ENCODE assay signal across 32 cellular contexts in genomic region chr17:74182041-74182783, GRCh38. TPM values are rescaled to one million over a fixed set of nuclear protein-coding genes. Genes with fewer than 3 reads are reported as not detected.
DNase-seq lines count a peak whose midpoint lies in the region; ATAC-seq and TF ChIP-seq lines count a peak whose summit lies in the region.
"Had no signal": no experiment of that assay in that cellular context is flagged by ENCODE, and none has a peak within 500 bp of the region (broad histone marks: within the 10 kb centered on the region; RNA-seq: fewer than 3 reads in every experiment).

No MANE protein-coding gene starts in this region.

- no peak overlapping the region for H2BK15ac ChIP-seq in neuronal stem cell (ENCODE audit: low read length)

- peaks cover 47% of the 10 kb centered on the region for H3K27me3 Mint-ChIP-seq in chondrocyte (ENCODE audit: low read depth)

- DNase-seq in GM13976 (ENCODE audit: low spot score) (peak; percentile 13), NCI-H2081 treated with DMSO at 0.1 percent for 48 hours (lab: John Stamatoyannopoulos, UW) (peak; percentile 39), chondrocyte (ENCODE audit: low spot score) (peak; percentile 88), neuronal stem cell (ENCODE audit: low spot score) (no peak), middle frontal gyrus (ENCODE audit: extremely low spot score, low spot score) (no peak), NCI-H446 (lab: John Stamatoyannopoulos, UW) (no peak), NCI-H1105 treated with DMSO at 0.1 percent for 48 hours (lab: John Stamatoyannopoulos, UW) (no peak)
- DNase-seq: ACHN; activated CD4-positive, CD25-positive, alpha-beta regulatory T cell; activated effector memory CD4-positive, alpha-beta T cell treated with anti-CD3 and anti-CD28 coated beads, Interleukin-2, amount 50 U/mL, for 16 hours; activated naive CD8-positive, alpha-beta T cell treated with anti-CD3 and anti-CD28 coated beads for 36 hours; activated T-cell treated with anti-CD3 and anti-CD28 coated beads, Interleukin-2, amount 50 U/mL, for 24 hours; anterior cingulate cortex; BE2C; CD8-positive, alpha-beta T cell; effector CD8-positive, alpha-beta T cell; HCEC 1CT; Karpas-422; left ventricle myocardium inferior; NCI-H1694 treated with DMSO at 0.1 percent for 48 hours; nucleus accumbens; OCI-M1; stimulated activated CD4-positive, alpha-beta T cell treated with anti-CD3 and anti-CD28 coated beads, Interleukin-15, amount 100 ng/mL, for 24 hours; stimulated activated CD4-positive, alpha-beta T cell treated with anti-CD3 and anti-CD28 coated beads, Interleukin-4, amount 100 ng/mL, for 4 hours; transverse colon had no signal

- in situ Hi-C loops in GM13976 (cut with MboI; ENCODE audit: low sequenced_read_pairs, unreplicated experiment): no loop called here

- no peaks in the 10 kb centered on the region for H3K4me1 Mint-ChIP-seq in chondrocyte (ENCODE audit: low read depth)
- H3K4me1 Mint-ChIP-seq: activated naive CD8-positive, alpha-beta T cell treated with anti-CD3 and anti-CD28 coated beads for 36 hours; stimulated activated effector memory CD8-positive, alpha-beta T cell treated with anti-CD3 and anti-CD28 coated beads, Interleukin-12 subunit alpha, Interleukin-12 subunit beta, amount 100 ng/mL, for 72 hours had no signal

- TF ChIP-seq CTCF in GM13976 (IDR thresholded peaks at IDR 0.05; ENCODE audit: borderline replicate concordance, control extremely low read depth, extremely low read depth, insufficient read depth, missing control alignments): no peak
- TF ChIP-seq CTCF in chondrocyte (IDR thresholded peaks at IDR 0.05): no peak

- no peak overlapping the region for H3K27ac Mint-ChIP-seq in chondrocyte (ENCODE audit: unreplicated experiment)
- H3K27ac Mint-ChIP-seq: activated naive CD8-positive, alpha-beta T cell treated with anti-CD3 and anti-CD28 coated beads for 36 hours; activated T-cell treated with anti-CD3 and anti-CD28 coated beads, Interleukin-2, amount 50 U/mL, for 24 hours; CD8-positive, alpha-beta T cell; stimulated activated effector memory CD8-positive, alpha-beta T cell treated with anti-CD3 and anti-CD28 coated beads, Interleukin-12 subunit alpha, Interleukin-12 subunit beta, amount 100 ng/mL, for 72 hours; T-helper 1 cell treated with Interleukin-12 subunit alpha and Interleukin-12 subunit beta and Interleukin-4 antibody, amounts not matched to agents 30 μg/mL and 1 μg/mL, for 36 hours had no signal

- H2BK5ac ChIP-seq in neuronal stem cell (ENCODE audit: low read length): no peak overlapping the region

- H3K27ac ChIP-seq in neuronal stem cell (replicated peaks; ENCODE audit: low read length): no peak overlapping the region
- H3K27ac ChIP-seq: coronary artery, epithelial cell of prostate, left ventricle myocardium inferior, SK-N-MC, transverse colon had no signal

- ATAC-seq in GM18498 (IDR thresholded peaks at IDR 0.05; ENCODE audit: unreplicated experiment): no peak
- ATAC-seq: CD8-positive, alpha-beta T cell; GM12878; stimulated activated effector memory CD8-positive, alpha-beta T cell treated with anti-CD3 and anti-CD28 coated beads, Interleukin-12 subunit alpha, Interleukin-12 subunit beta, amount 100 ng/mL, for 72 hours had no signal

- peak overlapping the region; percentile 30 for H3K9ac ChIP-seq in neuronal stem cell (ENCODE audit: low read depth, low read length, poor library complexity)

- no peak overlapping the region for H3K14ac ChIP-seq in neuronal stem cell (ENCODE audit: low read length)

- H3K27me3 ChIP-seq in neuronal stem cell (ENCODE audit: control insufficient read depth in 3 of 3, insufficient read depth in 3 of 3, low read depth in 1 of 3, low read length in 3 of 3): peaks cover 0 to 48% (median 0%) of the 10 kb centered on the region in 3 experiments
- H3K27me3 ChIP-seq: BE2C had no signal

- H3K36me3 ChIP-seq in neuronal stem cell (replicated peaks in 1 of 2; ENCODE audit: control insufficient read depth in 2 of 2, insufficient read depth in 2 of 2, low read length in 2 of 2): no peaks in the 10 kb centered on the region
- H3K36me3 ChIP-seq: BE2C, left ventricle myocardium inferior, transverse colon had no signal

- H3K79me1 ChIP-seq in neuronal stem cell (ENCODE audit: low read depth, low read length): no peaks in the 10 kb centered on the region

- H4K91ac ChIP-seq in neuronal stem cell (ENCODE audit: low read depth, low read length, poor library complexity): no peak overlapping the region

- no peak overlapping the region for H2BK120ac ChIP-seq in neuronal stem cell (ENCODE audit: low read depth, low read length)

- no peak overlapping the region for H3K4me3 Mint-ChIP-seq in chondrocyte (ENCODE audit: unreplicated experiment)
- H3K4me3 Mint-ChIP-seq: activated naive CD8-positive, alpha-beta T cell treated with anti-CD3 and anti-CD28 coated beads for 36 hours; activated T-cell treated with anti-CD3 and anti-CD28 coated beads, Interleukin-2, amount 50 U/mL, for 24 hours; CD8-positive, alpha-beta T cell; stimulated activated effector memory CD8-positive, alpha-beta T cell treated with anti-CD3 and anti-CD28 coated beads, Interleukin-12 subunit alpha, Interleukin-12 subunit beta, amount 100 ng/mL, for 72 hours; T-helper 1 cell treated with Interleukin-12 subunit alpha and Interleukin-12 subunit beta and Interleukin-4 antibody, amounts not matched to agents 30 μg/mL and 1 μg/mL, for 36 hours had no signal

- H3K23ac ChIP-seq in neuronal stem cell (ENCODE audit: low read depth, low read length, poor library complexity): no peak overlapping the region

- peak overlapping the region; percentile 33 for H2AK5ac ChIP-seq in neuronal stem cell (ENCODE audit: low read depth, low read length)

- no peak overlapping the region for H3K4me3 ChIP-seq in neuronal stem cell (ENCODE audit: low read length in 2 of 2)
- H3K4me3 ChIP-seq: coronary artery, GM12878, left ventricle myocardium inferior, SK-N-MC, transverse colon had no signal

- H2AFZ ChIP-seq in neuronal stem cell (ENCODE audit: low read length): no peak overlapping the region

- H3K4me2 ChIP-seq in neuronal stem cell (ENCODE audit: insufficient read depth, low read length, poor library complexity, severe bottlenecking): no peak overlapping the region

- no peaks in the 10 kb centered on the region for H3K9me3 Mint-ChIP-seq in chondrocyte (ENCODE audit: low read depth)
- H3K9me3 Mint-ChIP-seq: activated naive CD8-positive, alpha-beta T cell treated with anti-CD3 and anti-CD28 coated beads for 36 hours; activated T-cell treated with anti-CD3 and anti-CD28 coated beads, Interleukin-2, amount 50 U/mL, for 24 hours; CD8-positive, alpha-beta T cell; stimulated activated effector memory CD8-positive, alpha-beta T cell treated with anti-CD3 and anti-CD28 coated beads, Interleukin-12 subunit alpha, Interleukin-12 subunit beta, amount 100 ng/mL, for 72 hours; T-helper 1 cell treated with Interleukin-12 subunit alpha and Interleukin-12 subunit beta and Interleukin-4 antibody, amounts not matched to agents 30 μg/mL and 1 μg/mL, for 36 hours had no signal

- no peaks in the 10 kb centered on the region for H3K36me3 Mint-ChIP-seq in chondrocyte (ENCODE audit: low read depth)
- H3K36me3 Mint-ChIP-seq: activated naive CD8-positive, alpha-beta T cell treated with anti-CD3 and anti-CD28 coated beads for 36 hours; CD8-positive, alpha-beta T cell; stimulated activated effector memory CD8-positive, alpha-beta T cell treated with anti-CD3 and anti-CD28 coated beads, Interleukin-12 subunit alpha, Interleukin-12 subunit beta, amount 100 ng/mL, for 72 hours had no signal

- no peak overlapping the region for H2BK12ac ChIP-seq in neuronal stem cell (ENCODE audit: low read length)

- peaks cover 0 to 17% of the 10 kb centered on the region in 2 donors for H3K4me1 ChIP-seq in neuronal stem cell (ENCODE audit: control insufficient read depth in 2 of 2, insufficient read depth in 1 of 2, low read depth in 1 of 2, low read length in 2 of 2)
- H3K4me1 ChIP-seq: BE2C, left ventricle myocardium inferior, transverse colon had no signal

- H4K8ac ChIP-seq in neuronal stem cell (ENCODE audit: low read depth, low read length): no peak overlapping the region

- WGBS in neuronal stem cell (ENCODE audit: extremely low coverage in 2 of 2, insufficient read length in 2 of 2, insufficient replicate concordance in 1 of 2), 2 donors: no CpG with 5 or more reads among the region's 18 CpGs

- H3K4ac ChIP-seq in neuronal stem cell (ENCODE audit: low read length): no peak overlapping the region

- peak overlapping the region; percentile 44 for H3K18ac ChIP-seq in neuronal stem cell (ENCODE audit: low read length)

- H3K9me3 ChIP-seq in neuronal stem cell (replicated peaks in 1 of 2; ENCODE audit: control insufficient read depth in 2 of 2, insufficient read depth in 1 of 2, low read depth in 1 of 2, low read length in 2 of 2): peaks cover 0 to 2% of the 10 kb centered on the region in 2 donors
- H3K9me3 ChIP-seq: BE2C, left ventricle myocardium inferior, transverse colon had no signal

RNA-seq across cellular contexts. Expression of gene RPL38, which starts 21.3 kb away (rescaled TPM):
- 539 to 625 TPM (median 549 TPM) in 3 replicates for total RNA-seq in chondrocyte
- 4,161 TPM for polyA plus RNA-seq in neuronal stem cell (2013, experiment 1 of 2)
- polyA plus RNA-seq in neuronal stem cell (2013, experiment 2 of 2): 4,332 TPM

RNA-seq across cellular contexts. Expression of gene TTYH2, which starts 31.2 kb away (rescaled TPM):
- 1.6 to 2.1 TPM (median 1.9 TPM) in 3 replicates for total RNA-seq in chondrocyte
- polyA plus RNA-seq in neuronal stem cell (2013, experiment 1 of 2): 1.3 TPM
- polyA plus RNA-seq in neuronal stem cell (2013, experiment 2 of 2): 1.1 TPM

Comparison
In these comparisons a context has a peak if more than half of its experiments do, and no peak if none do; other contexts are left out.
1. DNase-seq: peak in GM13976 (single experiment), NCI-H2081 treated with DMSO at 0.1 percent for 48 hours (single experiment) and chondrocyte (single experiment); none in neuronal stem cell (single experiment), middle frontal gyrus (single experiment), NCI-H446 (0 of 2) and NCI-H1105 treated with DMSO at 0.1 percent for 48 hours (single experiment).